In genomic region chr1:91850708-91851107, GRCh38 we compare ENCODE assay signal across 13 cellular contexts. TPM values are rescaled to one million over a fixed set of nuclear protein-coding genes. Genes with fewer than 3 reads are reported as not detected.
DNase-seq lines count a peak whose midpoint lies in the region; ATAC-seq and TF ChIP-seq lines count a peak whose summit lies in the region.
"Had no signal": no experiment of that assay in that cellular context is flagged by ENCODE, and none has a peak within 500 bp of the region (broad histone marks: within the 10 kb centered on the region; RNA-seq: fewer than 3 reads in every experiment).

No MANE protein-coding gene starts in this region.

- no peaks in the 10 kb centered on the region; the same call in 1 of the 2 replicates for H3K27me3 Mint-ChIP-seq in HFFc6 (ENCODE audit: insufficient read depth)
- H3K27me3 Mint-ChIP-seq in activated T-cell treated with anti-CD3 and anti-CD28 coated beads, Interleukin-2, amount 50 U/mL, for 4 hours (ENCODE audit: low read depth), result no peaks in the 10 kb centered on the region
- H3K27me3 Mint-ChIP-seq in naive thymus-derived CD8-positive, alpha-beta T cell, result no peaks in the 10 kb centered on the region

- no peaks in the 10 kb centered on the region for H3K9me3 Mint-ChIP-seq in HFFc6
- H3K9me3 Mint-ChIP-seq in activated T-cell treated with anti-CD3 and anti-CD28 coated beads, Interleukin-2, amount 50 U/mL, for 4 hours, result no peaks in the 10 kb centered on the region
- peaks cover 0 to 3% (median 0%) of the 10 kb centered on the region in 9 donors for H3K9me3 Mint-ChIP-seq in naive thymus-derived CD8-positive, alpha-beta T cell

- DNase-seq in HFFc6 (no peak), dorsolateral prefrontal cortex (no peak), right lobe of liver (no peak)
- no peak for DNase-seq in activated T-cell treated with anti-CD3 and anti-CD28 coated beads, Interleukin-2, amount 50 U/mL, for 4 hours
- no peak for DNase-seq in naive thymus-derived CD8-positive, alpha-beta T cell
- DNase-seq in activated CD4-positive, alpha-beta T cell treated with anti-CD3 and anti-CD28 coated beads, Interleukin-2, amount 50 U/mL, for 4 hours, result no peak
- DNase-seq: activated T-cell treated with anti-CD3 and anti-CD28 coated beads for 4 hours, AML-193, endodermal cell, NCI-H1694 had no signal

- peaks cover 4% of the 10 kb centered on the region; the same call in 1 of the 2 replicates for H3K36me3 Mint-ChIP-seq in HFFc6 (ENCODE audit: low read depth)
- no peaks in the 10 kb centered on the region for H3K36me3 Mint-ChIP-seq in activated T-cell treated with anti-CD3 and anti-CD28 coated beads, Interleukin-2, amount 50 U/mL, for 4 hours (ENCODE audit: insufficient read depth)
- H3K36me3 Mint-ChIP-seq in naive thymus-derived CD8-positive, alpha-beta T cell, result peaks cover 0 to 2% (median 0%) of the 10 kb centered on the region in 3 donors

- POLR2A ChIA-PET in naive thymus-derived CD8-positive, alpha-beta T cell (lab: Charles Lee), result no interaction called here

- TF ChIP-seq POLR2A in right lobe of liver (IDR thresholded peaks at IDR 0.05), result no peak

- peak overlapping the region; percentile 93 for H3K27ac Mint-ChIP-seq in HFFc6
- peak overlapping the region in 2 of 10 donors; percentile 34 to 46 for H3K27ac Mint-ChIP-seq in naive thymus-derived CD8-positive, alpha-beta T cell
- H3K27ac Mint-ChIP-seq: endodermal cell had no signal

- peak overlapping the region in 46 of 59 donors; percentile 4 to 87 (median 49) for H3K27ac ChIP-seq in dorsolateral prefrontal cortex
- H3K27ac ChIP-seq in right lobe of liver, result peak overlapping the region in 2 of 3 donors; percentile 20 to 80
- peak overlapping the region in 14 of 21 experiments; percentile 7 to 78 (median 48) for H3K27ac ChIP-seq in skin epidermis
- H3K27ac ChIP-seq: SJCRH30 had no signal

- intact Hi-C loops in dorsolateral prefrontal cortex (cut with DNase I) (no loop called here), right lobe of liver (cut with DNase I) (no loop called here)

- H3K4me1 Mint-ChIP-seq in HFFc6 (ENCODE audit: low read depth), result peaks cover 29% of the 10 kb centered on the region
- H3K4me1 Mint-ChIP-seq in activated T-cell treated with anti-CD3 and anti-CD28 coated beads, Interleukin-2, amount 50 U/mL, for 4 hours (ENCODE audit: low read depth), result peaks cover 23% of the 10 kb centered on the region
- H3K4me1 Mint-ChIP-seq in naive thymus-derived CD8-positive, alpha-beta T cell, result peaks cover 0 to 19% (median 7%) of the 10 kb centered on the region in 4 donors

- H3K4me3 ChIP-seq in dorsolateral prefrontal cortex (peak overlapping the region in 15 of 59 donors; percentile 12 to 42 (median 29)), right lobe of liver (no peak overlapping the region), skin epidermis (no peak overlapping the region)

- peak overlapping the region; percentile 89 for H3K4me3 Mint-ChIP-seq in HFFc6
- no peak overlapping the region for H3K4me3 Mint-ChIP-seq in activated T-cell treated with anti-CD3 and anti-CD28 coated beads, Interleukin-2, amount 50 U/mL, for 4 hours
- no peak overlapping the region for H3K4me3 Mint-ChIP-seq in naive thymus-derived CD8-positive, alpha-beta T cell
- H3K4me3 Mint-ChIP-seq: endodermal cell had no signal

- H3K27me3 ChIP-seq in dorsolateral prefrontal cortex, result no peaks in the 10 kb centered on the region
- H3K27me3 ChIP-seq in right lobe of liver, result no peaks in the 10 kb centered on the region
- H3K27me3 ChIP-seq: SJCRH30 had no signal

- H3K9me3 ChIP-seq in right lobe of liver, result no peaks in the 10 kb centered on the region
- H3K9me3 ChIP-seq: SJCRH30 had no signal

- 22% methylated on average over 1 of the region's 1 CpG for WGBS in right lobe of liver (ENCODE audit: insufficient coverage, low coverage, low lambda C conversion rate, missing lambda C conversion rate)

- peaks cover 0 to 15% (median 6%) of the 10 kb centered on the region in 4 donors for H3K4me1 ChIP-seq in right lobe of liver

- ATAC-seq in right lobe of liver, result peak in 2 of 4 donors; percentile 42 to 74
- ATAC-seq in GM19328 (IDR thresholded peaks at IDR 0.05; ENCODE audit: unreplicated experiment), result no peak
- ATAC-seq in activated T-cell treated with anti-CD3 and anti-CD28 coated beads, Interleukin-2, amount 50 U/mL, for 4 hours, result no peak
- no peak for ATAC-seq in naive thymus-derived CD8-positive, alpha-beta T cell

- no peak for TF ChIP-seq CTCF in HFFc6 (IDR thresholded peaks at IDR 0.05)
- no peak for TF ChIP-seq CTCF in dorsolateral prefrontal cortex (IDR thresholded peaks at IDR 0.05 in 54 of 56, conservative IDR thresholded peaks at IDR 0.05 in 2 of 56; ENCODE audit: low read depth in 1 of 56, partially characterized antibody in 56 of 56)
- TF ChIP-seq CTCF in right lobe of liver (IDR thresholded peaks at IDR 0.05), result no peak

- H3K36me3 ChIP-seq in right lobe of liver, result no peaks in the 10 kb centered on the region
- H3K36me3 ChIP-seq: SJCRH30 had no signal

RNA-seq across cellular contexts. Expression of gene TGFBR3, which starts 35.2 kb away (rescaled TPM):
- total RNA-seq in HFFc6 (2021; fragmentation: NEBNext Ultra II Directional; extraction: Animal tissue kit (Norgen Biotek cat#: 25700)), result 10 to 100 TPM in 4 of 6 experiments, 1 to 10 TPM in 2; 5.8 to 21.1 (median 19.0) TPM
- total RNA-seq in dorsolateral prefrontal cortex, result 10 to 100 TPM in 116 of 120 experiments, 1 to 10 TPM in 4; 7.4 to 40.5 (median 18.3) TPM
- 10 to 100 TPM in 5 of 6 experiments, 1 to 10 TPM in 1; 9.0 to 32.3 (median 18.1) TPM for total RNA-seq in right lobe of liver
- total RNA-seq in activated T-cell treated with anti-CD3 and anti-CD28 coated beads, Interleukin-2, amount 50 U/mL, for 4 hours, result 10 to 100 TPM; 18.9 to 34.1 (median 20.0) TPM
- total RNA-seq in naive thymus-derived CD8-positive, alpha-beta T cell, result 10 to 100 TPM; 11.6 to 12.0 TPM
- 10 to 100 TPM in 1 of 3 donors, 1 to 10 TPM in 2; 6.1 to 67.6 (median 9.5) TPM for polyA plus RNA-seq in naive thymus-derived CD8-positive, alpha-beta T cell
